9 cellular contexts compared by ENCODE assay signal in genomic region chr15:64858136-64858535, GRCh38. TPM values are rescaled to one million over a fixed set of nuclear protein-coding genes. Genes with fewer than 3 reads are reported as not detected.
DNase-seq lines count a peak whose midpoint lies in the region; ATAC-seq and TF ChIP-seq lines count a peak whose summit lies in the region.
"Had no signal": no experiment of that assay in that cellular context is flagged by ENCODE, and none has a peak within 500 bp of the region (broad histone marks: within the 10 kb centered on the region; RNA-seq: fewer than 3 reads in every experiment).

No MANE protein-coding gene starts in this region.

- POLR2A ChIA-PET in T-cell (lab: Charles Lee) = no interaction called here

- no peak for TF ChIP-seq CTCF in HFFc6 (IDR thresholded peaks at IDR 0.05)
- no peak for TF ChIP-seq CTCF in stomach (IDR thresholded peaks at IDR 0.05)

- TF ChIP-seq POLR2A in stomach (IDR thresholded peaks at IDR 0.05) = no peak

- no peak overlapping the region for H3K4me3 ChIP-seq in stomach

- DNase-seq in HFFc6 = no peak
- peak in 1 of 34 experiments; percentile 23 for DNase-seq in T-cell
- DNase-seq in left kidney (ENCODE audit: low read depth, low spot score) = peak; percentile 64
- no peak for DNase-seq in stomach
- DNase-seq in LoVo (ENCODE audit: low spot score) = no peak
- DNase-seq in activated T-helper 2 cell treated with anti-CD3 and anti-CD28 coated beads, Interferon-gamma antibody, Interleukin-2, Interleukin-4, amounts not matched to agents 10 μg/mL and 5 μg/mL and 100 μg/mL, durations not matched to agents 14 hours and 24 hours and 36 hours (ENCODE audit: low spot score) = no peak
- DNase-seq in Ammon's horn (ENCODE audit: low spot score) = no peak
- DNase-seq: activated naive CD8-positive, alpha-beta T cell treated with anti-CD3 and anti-CD28 coated beads, Interleukin-2, amount 50 U/mL, for 24 hours had no signal

- CTCF ChIA-PET in T-cell (lab: Charles Lee) = no interaction called here

- H3K9me3 Mint-ChIP-seq in HFFc6 = no peaks in the 10 kb centered on the region
- H3K9me3 Mint-ChIP-seq in T-cell = no peaks in the 10 kb centered on the region
- no peaks in the 10 kb centered on the region for H3K9me3 Mint-ChIP-seq in activated T-helper 2 cell treated with anti-CD3 and anti-CD28 coated beads, Interferon-gamma antibody, Interleukin-2, Interleukin-4, amounts not matched to agents 10 μg/mL and 5 μg/mL and 100 μg/mL, durations not matched to agents 14 hours and 24 hours and 36 hours
- H3K9me3 Mint-ChIP-seq: activated naive CD8-positive, alpha-beta T cell treated with anti-CD3 and anti-CD28 coated beads, Interleukin-2, amount 50 U/mL, for 24 hours had no signal

- H3K27ac ChIP-seq in stomach = peak overlapping the region in 4 of 5 donors; percentile 75 to 83 (median 79)

- H3K4me3 Mint-ChIP-seq in HFFc6 (no peak overlapping the region), T-cell (no peak overlapping the region)
- H3K4me3 Mint-ChIP-seq in activated T-helper 2 cell treated with anti-CD3 and anti-CD28 coated beads, Interferon-gamma antibody, Interleukin-2, Interleukin-4, amounts not matched to agents 10 μg/mL and 5 μg/mL and 100 μg/mL, durations not matched to agents 14 hours and 24 hours and 36 hours (ENCODE audit: low read depth) = no peak overlapping the region
- H3K4me3 Mint-ChIP-seq: activated naive CD8-positive, alpha-beta T cell treated with anti-CD3 and anti-CD28 coated beads, Interleukin-2, amount 50 U/mL, for 24 hours had no signal

- no peaks in the 10 kb centered on the region; the same call in 1 of the 2 replicates for H3K27me3 Mint-ChIP-seq in HFFc6 (ENCODE audit: insufficient read depth)
- no peaks in the 10 kb centered on the region for H3K27me3 Mint-ChIP-seq in T-cell
- no peaks in the 10 kb centered on the region for H3K27me3 Mint-ChIP-seq in activated T-helper 2 cell treated with anti-CD3 and anti-CD28 coated beads, Interferon-gamma antibody, Interleukin-2, Interleukin-4, amounts not matched to agents 10 μg/mL and 5 μg/mL and 100 μg/mL, durations not matched to agents 14 hours and 24 hours and 36 hours (ENCODE audit: low read depth)
- H3K27me3 Mint-ChIP-seq: activated naive CD8-positive, alpha-beta T cell treated with anti-CD3 and anti-CD28 coated beads, Interleukin-2, amount 50 U/mL, for 24 hours had no signal

- peaks cover 41 to 65% (median 58%) of the 10 kb centered on the region in 4 donors for H3K36me3 ChIP-seq in stomach

- H3K4me1 Mint-ChIP-seq in HFFc6 (ENCODE audit: low read depth) (peaks cover 60% of the 10 kb centered on the region), T-cell (peaks cover 36 to 56% (median 56%) of the 10 kb centered on the region in 3 donors)
- peaks cover 16% of the 10 kb centered on the region for H3K4me1 Mint-ChIP-seq in activated T-helper 2 cell treated with anti-CD3 and anti-CD28 coated beads, Interferon-gamma antibody, Interleukin-2, Interleukin-4, amounts not matched to agents 10 μg/mL and 5 μg/mL and 100 μg/mL, durations not matched to agents 14 hours and 24 hours and 36 hours (ENCODE audit: low read depth)

- no peaks in the 10 kb centered on the region for H3K9me3 ChIP-seq in stomach

- ATAC-seq in T-cell (replicated peaks in 1 of 4) = no peak
- ATAC-seq in GM18502 (IDR thresholded peaks at IDR 0.05; ENCODE audit: poor library complexity, unreplicated experiment) = no peak
- ATAC-seq: activated naive CD8-positive, alpha-beta T cell treated with anti-CD3 and anti-CD28 coated beads, Interleukin-2, amount 50 U/mL, for 24 hours had no signal

- peaks cover 48 to 89% (median 62%) of the 10 kb centered on the region in 4 donors for H3K4me1 ChIP-seq in stomach

- H3K27me3 ChIP-seq in stomach = no peaks in the 10 kb centered on the region

- intact Hi-C loops in stomach (cut with DNase I; ENCODE audit: low total_unique reads) = loop anchor here (10.0 kb wide), 1 partner anchor 47 kb away; no protein-coding TSS in a partner anchor
- intact Hi-C loops in activated T-helper 2 cell treated with anti-CD3 and anti-CD28 coated beads, Interferon-gamma antibody, Interleukin-2, Interleukin-4, amounts not matched to agents 10 μg/mL and 5 μg/mL and 100 μg/mL, durations not matched to agents 14 hours and 24 hours and 36 hours (cut with micrococcal nuclease) = no loop called here

- WGBS in stomach, 5 donors = 29 to 49% (median 46%) methylated on average over 4 of the region's 4 CpGs

- TF ChIP-seq EP300 in stomach (IDR thresholded peaks at IDR 0.05) = no peak

- H3K36me3 Mint-ChIP-seq in HFFc6 (ENCODE audit: low read depth) (peaks cover 34% of the 10 kb centered on the region), T-cell (peaks cover 32% of the 10 kb centered on the region)
- peaks cover 46% of the 10 kb centered on the region for H3K36me3 Mint-ChIP-seq in activated T-helper 2 cell treated with anti-CD3 and anti-CD28 coated beads, Interferon-gamma antibody, Interleukin-2, Interleukin-4, amounts not matched to agents 10 μg/mL and 5 μg/mL and 100 μg/mL, durations not matched to agents 14 hours and 24 hours and 36 hours (ENCODE audit: low read depth)

- H3K27ac Mint-ChIP-seq in HFFc6 (peak overlapping the region; percentile 83), T-cell (peak overlapping the region; percentile 40 to 71)
- no peak overlapping the region for H3K27ac Mint-ChIP-seq in activated T-helper 2 cell treated with anti-CD3 and anti-CD28 coated beads, Interferon-gamma antibody, Interleukin-2, Interleukin-4, amounts not matched to agents 10 μg/mL and 5 μg/mL and 100 μg/mL, durations not matched to agents 14 hours and 24 hours and 36 hours
- H3K27ac Mint-ChIP-seq: activated naive CD8-positive, alpha-beta T cell treated with anti-CD3 and anti-CD28 coated beads, Interleukin-2, amount 50 U/mL, for 24 hours had no signal

RNA-seq across cellular contexts. Expression of gene PLEKHO2, which starts 16.4 kb away (rescaled TPM):
- total RNA-seq in HFFc6 (2021; fragmentation: NEBNext Ultra II Directional; extraction: Animal tissue kit (Norgen Biotek cat#: 25700)) = 10 to 100 TPM; 23.0 to 28.3 (median 25.4) TPM
- total RNA-seq in T-cell (10 to 100 TPM in 4 of 5 donors, 1 to 10 TPM in 1; 9.2 to 22.7 (median 17.1) TPM), stomach (10 to 100 TPM in 4 of 5 donors, 1 to 10 TPM in 1; 9.0 to 23.9 (median 15.2) TPM)
- 10 to 100 TPM in 2 of 3 donors, 1 to 10 TPM in 1; 7.5 to 25.4 (median 23.2) TPM for polyA plus RNA-seq in stomach
- 15.3 and 17.0 TPM in 2 replicates for total RNA-seq in activated T-helper 2 cell treated with anti-CD3 and anti-CD28 coated beads, Interferon-gamma antibody, Interleukin-2, Interleukin-4, amounts not matched to agents 10 μg/mL and 5 μg/mL and 100 μg/mL, durations not matched to agents 14 hours and 24 hours and 36 hours

RNA-seq across cellular contexts. Expression of gene PIF1, which starts 32.7 kb away (rescaled TPM):
- total RNA-seq in HFFc6 (2021; fragmentation: NEBNext Ultra II Directional; extraction: Animal tissue kit (Norgen Biotek cat#: 25700)) = 10 to 100 TPM in 1 of 6 experiments, 1 to 10 TPM in 5; 4.0 to 10.7 (median 8.4) TPM
- total RNA-seq in T-cell = 1 to 10 TPM in 3 of 5 donors, under 1 TPM in 2; 0.88 to 4.1 (median 1.1) TPM
- total RNA-seq in stomach = 10 to 100 TPM in 2 of 5 donors, 1 to 10 TPM in 3; 1.6 to 58.8 (median 2.8) TPM
- 1 to 10 TPM in 2 of 3 donors, under 1 TPM in 1; 0.46 to 8.7 (median 2.0) TPM for polyA plus RNA-seq in stomach
- 28.1 and 29.2 TPM in 2 replicates for total RNA-seq in activated T-helper 2 cell treated with anti-CD3 and anti-CD28 coated beads, Interferon-gamma antibody, Interleukin-2, Interleukin-4, amounts not matched to agents 10 μg/mL and 5 μg/mL and 100 μg/mL, durations not matched to agents 14 hours and 24 hours and 36 hours

RNA-seq across cellular contexts. Expression of gene ANKDD1A, which starts 53.6 kb away (rescaled TPM):
- 1 to 10 TPM; 1.3 to 2.4 (median 1.9) TPM for total RNA-seq in HFFc6 (2021; fragmentation: NEBNext Ultra II Directional; extraction: Animal tissue kit (Norgen Biotek cat#: 25700))
- total RNA-seq in T-cell = 10 to 100 TPM in 2 of 5 donors, 1 to 10 TPM in 3; 1.7 to 13.4 (median 7.9) TPM
- total RNA-seq in stomach = 10 to 100 TPM in 2 of 5 donors, 1 to 10 TPM in 3; 4.0 to 43.8 (median 9.2) TPM
- 1 to 10 TPM; 1.5 to 2.7 (median 1.7) TPM for polyA plus RNA-seq in stomach
- total RNA-seq in activated T-helper 2 cell treated with anti-CD3 and anti-CD28 coated beads, Interferon-gamma antibody, Interleukin-2, Interleukin-4, amounts not matched to agents 10 μg/mL and 5 μg/mL and 100 μg/mL, durations not matched to agents 14 hours and 24 hours and 36 hours = 2.2 and 2.5 TPM in 2 replicates
